Comparison of ENCODE assay signal across 1 cellular context in genomic region chr3:51384145-51384729, GRCh38.
TF ChIP-seq lines count a peak whose summit lies in the region.

No MANE protein-coding gene starts in this region.

TF ChIP-seq in H1, 55 proteins besides CTCF, POLR2A, EP300 and RAD21 (continued from another document):
- TF ChIP-seq USF2 (IDR thresholded peaks at IDR 0.05; ENCODE audit: low read length) (no peak), GTF2F1 (IDR thresholded peaks at IDR 0.05; ENCODE audit: borderline replicate concordance, low read depth, low read length) (no peak), SAP30 (IDR thresholded peaks at IDR 0.05; ENCODE audit: insufficient read depth, insufficient replicate concordance, low read length) (no peak), BACH1 (IDR thresholded peaks at IDR 0.05; ENCODE audit: low read length) (no peak), ASH2L (IDR thresholded peaks at IDR 0.05; ENCODE audit: low read length) (peak; percentile 15), RFX5 (IDR thresholded peaks at IDR 0.05; ENCODE audit: borderline replicate concordance, low read depth, low read length) (no peak), SP2 (IDR thresholded peaks at IDR 0.05; ENCODE audit: low read length) (no peak), JUND (IDR thresholded peaks at IDR 0.05; ENCODE audit: low read length) (no peak), CHD2 (IDR thresholded peaks at IDR 0.05; ENCODE audit: low read length) (no peak), SP1 (IDR thresholded peaks at IDR 0.05; ENCODE audit: low read depth, low read length) (no peak), PHF8 (conservative IDR thresholded peaks at IDR 0.05; ENCODE audit: low read depth, low read length) (0 out of 2 replicates have a peak, but pooled peaks have one; percentile 65), BCL11A (IDR thresholded peaks at IDR 0.05; ENCODE audit: low read depth in 2 of 2, low read length in 2 of 2) (no peak), SIX5 (IDR thresholded peaks at IDR 0.05; ENCODE audit: low read depth, low read length) (no peak), CTBP2 (IDR thresholded peaks at IDR 0.05; ENCODE audit: borderline replicate concordance, insufficient read depth, insufficient read length, low read length) (no peak), RXRA (IDR thresholded peaks at IDR 0.05; ENCODE audit: insufficient read depth, low read depth, low read length) (no peak), POLR2AphosphoS5 (IDR thresholded peaks at IDR 0.05; ENCODE audit: low read depth, low read length) (no peak), EGR1 (IDR thresholded peaks at IDR 0.05; ENCODE audit: borderline replicate concordance, low read depth, low read length) (no peak), POU5F1 (IDR thresholded peaks at IDR 0.05; ENCODE audit: low read depth, low read length) (no peak), MAFK (IDR thresholded peaks at IDR 0.05; ENCODE audit: low read depth, low read length) (no peak), YY1 (IDR thresholded peaks at IDR 0.05; ENCODE audit: low read depth, low read length) (no peak), CBX5 (IDR thresholded peaks at IDR 0.05; ENCODE audit: low read depth, low read length) (no peak), SP4 (IDR thresholded peaks at IDR 0.05; ENCODE audit: low read length) (no peak), KDM1A (IDR thresholded peaks at IDR 0.05; ENCODE audit: borderline replicate concordance, low read length) (no peak), RBBP5 (IDR thresholded peaks at IDR 0.05; ENCODE audit: borderline replicate concordance, low read depth, low read length) (0 out of 2 replicates have a peak, but pooled peaks have one; percentile 8), KDM4A (IDR thresholded peaks at IDR 0.05; ENCODE audit: low read depth, low read length, severe bottlenecking) (peak; percentile 45), SIRT6 (IDR thresholded peaks at IDR 0.05; ENCODE audit: low read length) (no peak), CREB1 (IDR thresholded peaks at IDR 0.05) (no peak)
- TF ChIP-seq, protein P1, sequence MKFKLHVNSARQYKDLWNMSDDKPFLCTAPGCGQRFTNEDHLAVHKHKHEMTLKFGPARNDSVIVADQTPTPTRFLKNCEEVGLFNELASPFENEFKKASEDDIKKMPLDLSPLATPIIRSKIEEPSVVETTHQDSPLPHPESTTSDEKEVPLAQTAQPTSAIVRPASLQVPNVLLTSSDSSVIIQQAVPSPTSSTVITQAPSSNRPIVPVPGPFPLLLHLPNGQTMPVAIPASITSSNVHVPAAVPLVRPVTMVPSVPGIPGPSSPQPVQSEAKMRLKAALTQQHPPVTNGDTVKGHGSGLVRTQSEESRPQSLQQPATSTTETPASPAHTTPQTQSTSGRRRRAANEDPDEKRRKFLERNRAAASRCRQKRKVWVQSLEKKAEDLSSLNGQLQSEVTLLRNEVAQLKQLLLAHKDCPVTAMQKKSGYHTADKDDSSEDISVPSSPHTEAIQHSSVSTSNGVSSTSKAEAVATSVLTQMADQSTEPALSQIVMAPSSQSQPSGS (IDR thresholded peaks at IDR 0.05; ENCODE audit: low read length): no peak
